Comparison of ENCODE assay signal across 8 cellular contexts in the genomic region with DNA sequence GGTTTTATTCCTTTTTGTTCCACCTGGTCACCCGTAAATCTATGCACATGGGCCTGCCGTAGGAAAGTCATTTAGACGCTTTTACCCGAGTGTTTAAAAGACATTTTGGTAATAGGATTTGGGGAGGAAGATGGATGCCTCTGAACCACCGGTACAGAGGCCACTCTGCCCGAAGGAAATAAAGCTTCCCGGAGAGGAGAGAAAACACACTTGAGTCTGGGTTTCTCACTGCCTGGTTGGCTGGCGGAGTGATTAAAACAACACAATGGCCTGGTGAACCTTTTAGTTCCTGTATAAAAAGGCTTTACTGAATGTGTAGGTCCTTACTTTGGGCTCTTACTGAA. TPM values are rescaled to one million over a fixed set of nuclear protein-coding genes. Genes with fewer than 3 reads are reported as not detected.
DNase-seq lines count a peak whose midpoint lies in the region; ATAC-seq and TF ChIP-seq lines count a peak whose summit lies in the region.

No MANE protein-coding gene starts in this region.

- peaks cover 3% of the 10 kb centered on the region; the same call in 1 of the 2 replicates for H3K4me1 ChIP-seq in SJCRH30

- TF ChIP-seq CTCF in choroid plexus epithelial cell (conservative IDR thresholded peaks at IDR 0.05; ENCODE audit: low read depth, low read length) (no peak), mesothelial cell of epicardium (IDR thresholded peaks at IDR 0.05; ENCODE audit: unreplicated experiment) (no peak)

- H3K36me3 ChIP-seq in SJCRH30: no peaks in the 10 kb centered on the region

- peak; percentile 63 for DNase-seq in activated effector memory CD4-positive, alpha-beta T cell treated with anti-CD3 and anti-CD28 coated beads, Interleukin-2, amount 50 U/mL, for 16 hours
- DNase-seq in activated effector memory CD4-positive, alpha-beta T cell treated with Interleukin-2 at 50 U/mL for 16 hours: no peak
- DNase-seq in SJCRH30: peak; percentile 12 to 57
- peak; percentile 32 for DNase-seq in choroid plexus epithelial cell (ENCODE audit: low read depth)
- no peak for DNase-seq in mesothelial cell of epicardium (ENCODE audit: low spot score in 2 of 2, unreplicated experiment in 2 of 2)
- DNase-seq in GM19240 (ENCODE audit: insufficient read length, low spot score): no peak

- peak overlapping the region; percentile 99 for H3K27ac Mint-ChIP-seq in mesothelial cell of epicardium

- H3K27ac ChIP-seq in SJCRH30: peak overlapping the region; percentile 78
- H3K27ac ChIP-seq in temporal lobe (ENCODE audit: low read depth, low read length): peak overlapping the region; percentile 77

- peaks cover 3% of the 10 kb centered on the region for H3K36me3 Mint-ChIP-seq in mesothelial cell of epicardium

- no peaks in the 10 kb centered on the region for H3K9me3 ChIP-seq in SJCRH30 (replicated peaks)

- H3K27me3 ChIP-seq in SJCRH30: no peaks in the 10 kb centered on the region

- H3K4me3 Mint-ChIP-seq in mesothelial cell of epicardium: peak overlapping the region; percentile 84

- peaks cover 23% of the 10 kb centered on the region for H3K4me1 Mint-ChIP-seq in mesothelial cell of epicardium

- ATAC-seq in HG03095 (IDR thresholded peaks at IDR 0.05; ENCODE audit: unreplicated experiment): peak; percentile 1

- H3K27me3 Mint-ChIP-seq in mesothelial cell of epicardium (ENCODE audit: low read depth): no peaks in the 10 kb centered on the region

- peaks cover 11% of the 10 kb centered on the region for H3K9me3 Mint-ChIP-seq in mesothelial cell of epicardium

- peak overlapping the region; percentile 67 for H3K4me3 ChIP-seq in SJCRH30
- H3K4me3 ChIP-seq in choroid plexus epithelial cell (ENCODE audit: low read depth, low read length): peak overlapping the region; percentile 72

RNA-seq across cellular contexts. Expression of gene THNSL1, which starts 0.8 kb away (rescaled TPM):
- 6.3 and 6.5 TPM in 2 replicates for total RNA-seq in SJCRH30 (2014; rRNA removed; shearing (Covaris generic))
- total RNA-seq in mesothelial cell of epicardium (7.4 to 7.6 TPM (median 7.4 TPM) in 3 replicates), temporal lobe (12.3 TPM)

RNA-seq across cellular contexts. Expression of gene ENKUR, which starts 1.3 kb away (rescaled TPM):
- not detected in 2 replicates for total RNA-seq in SJCRH30 (2014; rRNA removed; shearing (Covaris generic))
- total RNA-seq in mesothelial cell of epicardium: 0.25 to 0.36 TPM (median 0.27 TPM) in 3 replicates
- total RNA-seq in temporal lobe: 3.7 TPM

Comparison
In these comparisons a context has a peak if more than half of its experiments do, and no peak if none do; other contexts are left out.
1. DNase-seq: peak in activated effector memory CD4-positive, alpha-beta T cell treated with anti-CD3 and anti-CD28 coated beads, Interleukin-2, amount 50 U/mL, for 16 hours (single experiment), SJCRH30 (2 of 2) and choroid plexus epithelial cell (single experiment); none in activated effector memory CD4-positive, alpha-beta T cell treated with Interleukin-2 at 50 U/mL for 16 hours (single experiment), mesothelial cell of epicardium (0 of 2) and GM19240 (single experiment).